8 cellular contexts compared by ENCODE assay signal in the genomic region with DNA sequence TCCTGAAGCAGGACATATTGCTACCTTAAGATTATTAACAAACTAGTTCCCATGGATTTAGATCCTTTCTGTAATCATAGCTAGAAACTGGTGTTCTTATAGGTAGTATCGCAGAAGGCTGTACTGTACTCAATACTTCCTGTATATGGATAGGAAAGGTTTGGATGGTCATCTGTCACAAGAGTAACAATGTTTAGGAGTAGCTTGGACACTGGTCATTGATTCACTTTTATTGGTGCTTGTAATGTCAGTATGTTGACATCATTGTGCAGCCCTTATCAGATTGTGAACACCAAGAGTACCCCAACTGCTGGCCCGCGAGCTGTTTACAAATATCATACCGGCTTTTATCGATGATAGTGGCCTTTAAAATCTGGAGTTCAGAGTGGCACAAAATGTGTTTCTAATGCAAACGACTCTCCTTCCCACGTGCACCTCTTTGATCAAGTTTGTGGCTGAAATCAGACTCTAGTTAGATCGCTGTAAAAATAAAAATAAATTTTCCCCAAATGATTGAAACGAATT. TPM values are rescaled to one million over a fixed set of nuclear protein-coding genes. Genes with fewer than 3 reads are reported as not detected.
DNase-seq lines count a peak whose midpoint lies in the region; ATAC-seq and TF ChIP-seq lines count a peak whose summit lies in the region.

No MANE protein-coding gene starts in this region.

- no peaks in the 10 kb centered on the region for H3K27me3 Mint-ChIP-seq in stimulated activated naive CD8-positive, alpha-beta T cell treated with anti-CD3 and anti-CD28 coated beads, Interleukin-15, Interleukin-2, amounts not matched to agents 100 ng/mL and 50 ng/mL, for 24 hours

- H3K9me3 Mint-ChIP-seq in stimulated activated naive CD8-positive, alpha-beta T cell treated with anti-CD3 and anti-CD28 coated beads, Interleukin-15, Interleukin-2, amounts not matched to agents 100 ng/mL and 50 ng/mL, for 24 hours: no peaks in the 10 kb centered on the region

- H3K4me3 ChIP-seq in brain microvascular endothelial cell (ENCODE audit: low read depth, low read length) (peak overlapping the region; percentile 82), mononuclear cell (ENCODE audit: low read length) (peak overlapping the region; percentile 71)

- in situ Hi-C loops in brain microvascular endothelial cell (cut with HindIII; ENCODE audit: low pct_ligation_motif_present, low sequenced_read_pairs): no loop called here

- peak overlapping the region; percentile 85 for H3K4me3 Mint-ChIP-seq in stimulated activated naive CD8-positive, alpha-beta T cell treated with anti-CD3 and anti-CD28 coated beads, Interleukin-15, Interleukin-2, amounts not matched to agents 100 ng/mL and 50 ng/mL, for 24 hours

- no peak for ATAC-seq in stimulated activated naive CD8-positive, alpha-beta T cell treated with anti-CD3 and anti-CD28 coated beads, Interleukin-15, Interleukin-2, amounts not matched to agents 100 U/mL and 50 U/mL, for 24 hours
- ATAC-seq in HG03342 (IDR thresholded peaks at IDR 0.05; ENCODE audit: unreplicated experiment): no peak

- no peak for DNase-seq in stimulated activated naive CD8-positive, alpha-beta T cell treated with anti-CD3 and anti-CD28 coated beads, Interleukin-15, Interleukin-2, amounts not matched to agents 100 U/mL and 50 U/mL, for 24 hours
- no peak for DNase-seq in brain microvascular endothelial cell
- no peak for DNase-seq in NCI-H2196 treated with DMSO at 0.1 percent for 48 hours (lab: John Stamatoyannopoulos, UW; ENCODE audit: unreplicated experiment)
- no peak for DNase-seq in DMS153 treated with DMSO at 0.1 percent for 48 hours (lab: John Stamatoyannopoulos, UW; ENCODE audit: unreplicated experiment)
- no peak for DNase-seq in superior temporal gyrus (ENCODE audit: extremely low spot score)

- no peaks in the 10 kb centered on the region for H3K36me3 Mint-ChIP-seq in stimulated activated naive CD8-positive, alpha-beta T cell treated with anti-CD3 and anti-CD28 coated beads, Interleukin-15, Interleukin-2, amounts not matched to agents 100 ng/mL and 50 ng/mL, for 24 hours (ENCODE audit: low read depth)

- H3K27ac ChIP-seq in brain microvascular endothelial cell: no peak overlapping the region

- H3K4me1 ChIP-seq in mononuclear cell (ENCODE audit: insufficient read depth, low read length): peaks cover 15% of the 10 kb centered on the region

- peaks cover 37% of the 10 kb centered on the region for H3K4me1 Mint-ChIP-seq in stimulated activated naive CD8-positive, alpha-beta T cell treated with anti-CD3 and anti-CD28 coated beads, Interleukin-15, Interleukin-2, amounts not matched to agents 100 ng/mL and 50 ng/mL, for 24 hours (ENCODE audit: low read depth)

- no peaks in the 10 kb centered on the region for H3K9me3 ChIP-seq in mononuclear cell (ENCODE audit: low read depth, low read length)

- TF ChIP-seq CTCF in brain microvascular endothelial cell (IDR thresholded peaks at IDR 0.05; ENCODE audit: low read depth, low read length, missing control alignments): no peak

- no peaks in the 10 kb centered on the region for H3K36me3 ChIP-seq in brain microvascular endothelial cell (replicated peaks)

- H3K27me3 ChIP-seq in brain microvascular endothelial cell (replicated peaks) (no peaks in the 10 kb centered on the region), mononuclear cell (ENCODE audit: insufficient read depth, low read length) (peaks cover 8% of the 10 kb centered on the region)

- peak overlapping the region; percentile 83 for H3K27ac Mint-ChIP-seq in stimulated activated naive CD8-positive, alpha-beta T cell treated with anti-CD3 and anti-CD28 coated beads, Interleukin-15, Interleukin-2, amounts not matched to agents 100 ng/mL and 50 ng/mL, for 24 hours

RNA-seq across cellular contexts. Expression of gene CDK8, which starts 0.6 kb away (rescaled TPM):
- 7.7 TPM for total RNA-seq in mononuclear cell

RNA-seq across cellular contexts. Expression of gene RNF6, which starts 31.2 kb away (rescaled TPM):
- total RNA-seq in mononuclear cell: 54.9 TPM
